Comparison of ENCODE assay signal across 8 cellular contexts in the genomic region with DNA sequence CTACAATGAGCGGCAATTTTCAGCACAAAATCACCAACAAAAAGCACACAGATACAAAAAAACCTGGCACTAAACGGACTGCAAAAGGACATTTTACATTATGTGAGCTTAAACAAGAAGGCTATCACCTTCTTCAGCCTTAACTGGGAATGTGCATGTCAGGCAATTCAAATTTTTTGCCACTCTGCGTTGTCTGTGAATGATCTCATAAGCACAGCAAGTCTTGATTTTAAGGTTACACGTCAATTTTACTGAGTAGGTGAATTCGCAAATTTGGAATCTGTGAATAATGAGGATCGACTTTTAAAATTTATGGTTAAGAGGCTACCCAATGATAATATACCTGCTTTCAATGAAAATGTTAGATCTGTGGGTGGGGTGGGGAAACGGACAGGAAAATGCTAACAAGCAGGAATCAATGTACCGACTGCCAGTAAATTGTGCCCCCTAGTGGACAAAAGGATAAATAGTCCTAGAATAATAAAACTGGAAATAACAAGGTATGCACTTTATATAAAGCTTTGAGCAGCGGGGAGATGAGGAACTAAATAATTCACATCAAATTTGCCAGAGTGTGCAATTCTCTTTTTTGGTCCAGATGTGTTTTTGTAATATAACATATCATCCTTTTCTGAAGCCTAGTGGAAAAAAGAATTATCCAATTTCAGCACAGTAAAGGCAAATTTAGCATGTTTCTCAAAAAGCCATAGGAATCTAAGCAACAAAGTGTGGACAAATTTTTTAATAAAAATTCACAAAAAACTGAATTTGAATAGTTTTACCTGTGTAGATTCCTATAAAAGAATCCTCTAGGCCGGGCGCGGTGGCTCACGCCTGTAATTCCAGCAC. TPM values are rescaled to one million over a fixed set of nuclear protein-coding genes. Genes with fewer than 3 reads are reported as not detected.
DNase-seq lines count a peak whose midpoint lies in the region; ATAC-seq and TF ChIP-seq lines count a peak whose summit lies in the region.

No MANE protein-coding gene starts in this region.

- WGBS in tibial nerve, 2 donors = 43% methylated on average over 13 of the region's 13 CpGs

- no peak overlapping the region for H3K27ac ChIP-seq in breast epithelium
- no peak overlapping the region for H3K27ac ChIP-seq in tibial nerve

- H3K9me3 ChIP-seq in breast epithelium (no peaks in the 10 kb centered on the region), tibial nerve (no peaks in the 10 kb centered on the region)

- intact Hi-C loops in breast epithelium (cut with DNase I; ENCODE audit: low total_unique reads) = no loop called here

- H3K4me1 ChIP-seq in breast epithelium (no peaks in the 10 kb centered on the region), tibial nerve (no peaks in the 10 kb centered on the region)

- peak; percentile 12 for DNase-seq in stimulated activated CD4-positive, alpha-beta T cell treated with anti-CD3 and anti-CD28 coated beads, Interleukin-15, amount 100 ng/mL, for 24 hours
- no peak for DNase-seq in stimulated activated CD4-positive, alpha-beta T cell treated with anti-CD3 and anti-CD28 coated beads, Interleukin-1b, Interleukin-23, amount 100 ng/mL, for 48 hours
- DNase-seq in NCI-H69 (lab: John Stamatoyannopoulos, UW) (peak; percentile 71), breast epithelium (ENCODE audit: low spot score in 2 of 2) (no peak), left kidney (ENCODE audit: low read depth, low spot score) (peak; percentile 77), tibial nerve (ENCODE audit: low spot score in 2 of 2) (peak in 1 of 2 donors; percentile 21)

- H3K36me3 ChIP-seq in breast epithelium = no peaks in the 10 kb centered on the region
- no peaks in the 10 kb centered on the region for H3K36me3 ChIP-seq in tibial nerve

- ATAC-seq in HG03354 (IDR thresholded peaks at IDR 0.05; ENCODE audit: poor library complexity, severe bottlenecking, unreplicated experiment) = peak; percentile 69
- no peak for ATAC-seq in GM21360 (IDR thresholded peaks at IDR 0.05; ENCODE audit: unreplicated experiment)

- H3K4me3 ChIP-seq in breast epithelium (peak overlapping the region in 1 of 3 donors; percentile 43), tibial nerve (peak overlapping the region in 1 of 4 donors; percentile 11)

- TF ChIP-seq CTCF in breast epithelium (IDR thresholded peaks at IDR 0.05) (peak; percentile 41 to 82 (median 60)), tibial nerve (IDR thresholded peaks at IDR 0.05) (peak; percentile 58 to 80 (median 71))

- H3K27me3 ChIP-seq in breast epithelium = no peaks in the 10 kb centered on the region
- no peaks in the 10 kb centered on the region for H3K27me3 ChIP-seq in tibial nerve

- TF ChIP-seq EP300 in tibial nerve (IDR thresholded peaks at IDR 0.05) = no peak

- no peak for TF ChIP-seq POLR2A in breast epithelium (IDR thresholded peaks at IDR 0.05)
- TF ChIP-seq POLR2A in tibial nerve (IDR thresholded peaks at IDR 0.05) = no peak

RNA-seq across cellular contexts. Expression of a gene that starts 20.5 kb away (rescaled TPM):
- total RNA-seq in breast epithelium = under 1 TPM in 2 of 3 donors, not detected in 1; 0.73 to 0.98 TPM
- 1 to 10 TPM in 1 of 4 donors, not detected in 3; 2.7 TPM for total RNA-seq in tibial nerve

Comparison
In these comparisons a context has a peak if more than half of its experiments do, and no peak if none do; other contexts are left out.
1. DNase-seq: peak in stimulated activated CD4-positive, alpha-beta T cell treated with anti-CD3 and anti-CD28 coated beads, Interleukin-15, amount 100 ng/mL, for 24 hours (single experiment), NCI-H69 (single experiment) and left kidney (single experiment); none in stimulated activated CD4-positive, alpha-beta T cell treated with anti-CD3 and anti-CD28 coated beads, Interleukin-1b, Interleukin-23, amount 100 ng/mL, for 48 hours (single experiment) and breast epithelium (0 of 2).